In genomic region chr17:43526886-43527648, GRCh38 we compare ENCODE assay signal across 18 cellular contexts. TPM values are rescaled to one million over a fixed set of nuclear protein-coding genes. Genes with fewer than 3 reads are reported as not detected.
"Had no signal": no experiment of that assay in that cellular context is flagged by ENCODE, and none has a peak within 500 bp of the region (broad histone marks: within the 10 kb centered on the region; RNA-seq: fewer than 3 reads in every experiment).

No MANE protein-coding gene starts in this region.

- DNase-seq: activated CD4-positive, alpha-beta T cell treated with anti-CD3 and anti-CD28 coated beads, Interleukin-2, amount 50 U/mL, for 1 hour; activated CD8-positive, alpha-beta memory T cell treated with anti-CD3 and anti-CD28 coated beads, Interleukin-2, amount 50 U/mL, for 4 hours; activated naive CD4-positive, alpha-beta T cell treated with anti-CD3 and anti-CD28 coated beads, Interleukin-2, amount 50 U/mL, for 16 hours; activated T-cell treated with anti-CD3 and anti-CD28 coated beads, Interleukin-2, amount 50 U/mL, for 4 hours; effector CD4-positive, alpha-beta T cell; immature natural killer cell; naive thymus-derived CD8-positive, alpha-beta T cell; pancreas; stimulated activated naive B cell treated with anti-CD40 and anti-IgM and Interleukin-4, amounts not matched to agents 10 μg/mL and 1 μg/mL and 100 μg/mL, for 72 hours had no signal

- H3K27me3 ChIP-seq: ascending aorta, breast epithelium, esophagus muscularis mucosa, gastroesophageal sphincter, heart right ventricle, neutrophil, pancreas had no signal

- H3K9me3 ChIP-seq: ascending aorta, breast epithelium, esophagus muscularis mucosa, gastroesophageal sphincter, heart right ventricle, pancreas, thoracic aorta had no signal

- H3K27ac ChIP-seq: ascending aorta, esophagus muscularis mucosa, gastroesophageal sphincter, neutrophil, thoracic aorta had no signal

- H3K9me3 Mint-ChIP-seq: activated T-cell treated with anti-CD3 and anti-CD28 coated beads, Interleukin-2, amount 50 U/mL, for 4 hours; immature natural killer cell; naive thymus-derived CD8-positive, alpha-beta T cell; stimulated activated naive B cell treated with anti-CD40 and anti-IgM and Interleukin-4, amounts not matched to agents 10 μg/mL and 1 μg/mL and 100 μg/mL, for 72 hours; T-helper 1 cell treated with Interleukin-12 subunit alpha and Interleukin-12 subunit beta and Interleukin-4 antibody, amounts not matched to agents 30 μg/mL and 1 μg/mL, for 36 hours had no signal

- ATAC-seq: activated CD4-positive, CD25-positive, alpha-beta regulatory T cell treated with anti-CD3 and anti-CD28 coated beads, Interleukin-2, amount 50 U/mL, for 24 hours; activated T-cell treated with anti-CD3 and anti-CD28 coated beads, Interleukin-2, amount 50 U/mL, for 4 hours; gastroesophageal sphincter; naive thymus-derived CD8-positive, alpha-beta T cell; pancreas; stimulated activated naive B cell treated with anti-CD40 and anti-IgM and Interleukin-4, amounts not matched to agents 10 μg/mL and 1 μg/mL and 100 μg/mL, for 72 hours had no signal

- H3K4me3 Mint-ChIP-seq: activated T-cell treated with anti-CD3 and anti-CD28 coated beads, Interleukin-2, amount 50 U/mL, for 4 hours; immature natural killer cell; naive thymus-derived CD8-positive, alpha-beta T cell; stimulated activated naive B cell treated with anti-CD40 and anti-IgM and Interleukin-4, amounts not matched to agents 10 μg/mL and 1 μg/mL and 100 μg/mL, for 72 hours; T-helper 1 cell treated with Interleukin-12 subunit alpha and Interleukin-12 subunit beta and Interleukin-4 antibody, amounts not matched to agents 30 μg/mL and 1 μg/mL, for 36 hours had no signal

- H3K36me3 ChIP-seq: breast epithelium had no signal

- H3K27me3 Mint-ChIP-seq: naive thymus-derived CD8-positive, alpha-beta T cell; stimulated activated naive B cell treated with anti-CD40 and anti-IgM and Interleukin-4, amounts not matched to agents 10 μg/mL and 1 μg/mL and 100 μg/mL, for 72 hours had no signal

- H3K4me3 ChIP-seq: ascending aorta, breast epithelium, esophagus muscularis mucosa, gastroesophageal sphincter, heart right ventricle, pancreas, thoracic aorta had no signal

- H3K27ac Mint-ChIP-seq: immature natural killer cell; stimulated activated naive B cell treated with anti-CD40 and anti-IgM and Interleukin-4, amounts not matched to agents 10 μg/mL and 1 μg/mL and 100 μg/mL, for 72 hours; T-helper 1 cell treated with Interleukin-12 subunit alpha and Interleukin-12 subunit beta and Interleukin-4 antibody, amounts not matched to agents 30 μg/mL and 1 μg/mL, for 36 hours had no signal

RNA-seq across cellular contexts. Expression of gene ETV4, which starts 19.1 kb away (rescaled TPM):
- total RNA-seq: ascending aorta; naive thymus-derived CD8-positive, alpha-beta T cell had no signal
- polyA plus RNA-seq: immature natural killer cell had no signal
